ENCODE assay signal across 8 cellular contexts in genomic region chr2:11344956-11345671, GRCh38. TPM values are rescaled to one million over a fixed set of nuclear protein-coding genes. Genes with fewer than 3 reads are reported as not detected.
DNase-seq lines count a peak whose midpoint lies in the region; ATAC-seq and TF ChIP-seq lines count a peak whose summit lies in the region.

No MANE protein-coding gene starts in this region.

- H3K4me3 Mint-ChIP-seq in stimulated activated memory B cell treated with anti-CD40 and anti-IgM and Interleukin-4, amounts not matched to agents 10 μg/mL and 1 μg/mL and 100 μg/mL, for 72 hours = peak overlapping the region; percentile 85

- H3K27me3 ChIP-seq in A673 (replicated peaks; ENCODE audit: insufficient read depth, low read depth, low read length, poor library complexity) (no peaks in the 10 kb centered on the region), GM06990 (replicated peaks; ENCODE audit: control insufficient read depth, insufficient read depth, low read length) (no peaks in the 10 kb centered on the region), SK-N-SH (ENCODE audit: insufficient read depth) (no peaks in the 10 kb centered on the region)

- TF ChIP-seq RAD21 in SK-N-SH (IDR thresholded peaks at IDR 0.05; ENCODE audit: low read length) = peak; percentile 16; the same call in 1 of the 2 replicates

- POLR2A ChIA-PET in A673 (lab: Charles Lee; ENCODE audit: low non-redundant PET) = interaction anchor here (0.8 kb wide), 1 partner anchor 67 kb away, joined by 4 read pairs; no protein-coding TSS in a partner anchor
- POLR2A ChIA-PET in SK-N-SH (lab: Yijun Ruan, JAX) = interaction anchor here (0.6 to 2.4 kb wide), 15 partner anchors 8 to 532 kb away, joined by 3 to 16 read pairs (median 4); partner anchors contain the start of gene PDIA6

- no peak for TF ChIP-seq EP300 in SK-N-SH (IDR thresholded peaks at IDR 0.05; ENCODE audit: borderline replicate concordance in 1 of 2, low read depth in 1 of 2, low read length in 1 of 2)

- H3K9ac ChIP-seq in SK-N-SH = peak overlapping the region; percentile 91

- H3K9me3 Mint-ChIP-seq in stimulated activated memory B cell treated with anti-CD40 and anti-IgM and Interleukin-4, amounts not matched to agents 10 μg/mL and 1 μg/mL and 100 μg/mL, for 72 hours = no peaks in the 10 kb centered on the region

- peak overlapping the region; percentile 92 for H2AFZ ChIP-seq in SK-N-SH (ENCODE audit: low read depth)

- BruUV-seq in A673 (replicated peaks; lab: Mats Ljungman, UMichigan) = TSS peak; percentile 84

- H3K4me1 ChIP-seq in A673 (ENCODE audit: insufficient read depth, low read length, poor library complexity, severe bottlenecking) (peaks cover 16% of the 10 kb centered on the region), SK-N-SH (ENCODE audit: control insufficient read depth in 1 of 2, insufficient read depth in 2 of 2, low read depth in 1 of 2, low read length in 1 of 2) (peaks cover 13 to 23% of the 10 kb centered on the region in 2 experiments)

- DNase-seq in A673 (ENCODE audit: low spot score) (no peak), GM06990 (ENCODE audit: extremely low read depth, insufficient read length) (no peak), SK-N-SH (no peak), left lobe of liver (ENCODE audit: low spot score) (peak; percentile 81), middle frontal gyrus (ENCODE audit: extremely low spot score, low spot score) (no peak)

- 11% methylated on average over 43 of the region's 58 CpGs for WGBS in SK-N-SH (ENCODE audit: low lambda C conversion rate)

- H3K79me2 ChIP-seq in SK-N-SH (ENCODE audit: insufficient read depth) = peaks cover 41% of the 10 kb centered on the region

- no peaks in the 10 kb centered on the region for H3K9me2 ChIP-seq in SK-N-SH

- peak overlapping the region; percentile 81 for H3K27ac Mint-ChIP-seq in stimulated activated memory B cell treated with anti-CD40 and anti-IgM and Interleukin-4, amounts not matched to agents 10 μg/mL and 1 μg/mL and 100 μg/mL, for 72 hours

- H3K36me3 ChIP-seq in A673 (ENCODE audit: insufficient read depth, low read length, poor library complexity, severe bottlenecking) = no peaks in the 10 kb centered on the region
- no peaks in the 10 kb centered on the region for H3K36me3 ChIP-seq in GM06990 (ENCODE audit: control insufficient read depth, insufficient read depth, low read length)
- H3K36me3 ChIP-seq in SK-N-SH (replicated peaks in 1 of 2; ENCODE audit: control insufficient read depth in 1 of 2, insufficient read depth in 2 of 2, low read length in 1 of 2) = no peaks in the 10 kb centered on the region

- peak overlapping the region; percentile 82 for H3K4me2 ChIP-seq in SK-N-SH

- CTCF ChIA-PET in A673 (lab: Charles Lee) = interaction anchor here (1.3 kb wide), 1 partner anchor 67 kb away, joined by 5 read pairs; no protein-coding TSS in a partner anchor
- CTCF ChIA-PET in SK-N-SH (lab: Yijun Ruan, JAX) = interaction anchor here (0.7 to 5.1 kb wide), 13 partner anchors 9 to 513 kb away, joined by 3 to 34 read pairs (median 4); a partner anchor contains a TSS

- H3K9me3 ChIP-seq in A673 (ENCODE audit: low read depth, low read length, poor library complexity, severe bottlenecking) (no peaks in the 10 kb centered on the region), SK-N-SH (no peaks in the 10 kb centered on the region)

- no peaks in the 10 kb centered on the region for H3K27me3 Mint-ChIP-seq in stimulated activated memory B cell treated with anti-CD40 and anti-IgM and Interleukin-4, amounts not matched to agents 10 μg/mL and 1 μg/mL and 100 μg/mL, for 72 hours

- H4K20me1 ChIP-seq in SK-N-SH (ENCODE audit: insufficient read depth) = peaks cover 33% of the 10 kb centered on the region

- H3K4me1 Mint-ChIP-seq in stimulated activated memory B cell treated with anti-CD40 and anti-IgM and Interleukin-4, amounts not matched to agents 10 μg/mL and 1 μg/mL and 100 μg/mL, for 72 hours = peaks cover 20% of the 10 kb centered on the region

- ATAC-seq in HG03175 (IDR thresholded peaks at IDR 0.05; ENCODE audit: unreplicated experiment) = peak; percentile 26
- peak; percentile 35 for ATAC-seq in left lobe of liver
- no peak for ATAC-seq in stimulated activated memory B cell treated with anti-CD40 and anti-IgM and Interleukin-4, amounts not matched to agents 10 μg/mL and 1 μg/mL and 100 μg/mL, for 72 hours

- no peaks in the 10 kb centered on the region for H3K36me3 Mint-ChIP-seq in stimulated activated memory B cell treated with anti-CD40 and anti-IgM and Interleukin-4, amounts not matched to agents 10 μg/mL and 1 μg/mL and 100 μg/mL, for 72 hours

- TF ChIP-seq CTCF in A673 (conservative IDR thresholded peaks at IDR 0.05; ENCODE audit: low read depth, low read length) = no peak
- TF ChIP-seq CTCF in GM06990 (IDR thresholded peaks at IDR 0.05; ENCODE audit: insufficient read depth, low read length, poor library complexity, severe bottlenecking) = no peak
- no peak for TF ChIP-seq CTCF in SK-N-SH (IDR thresholded peaks at IDR 0.05)

- peak overlapping the region; percentile 92 for H3K27ac ChIP-seq in A673 (ENCODE audit: low read depth, low read length, poor library complexity, severe bottlenecking)
- H3K27ac ChIP-seq in SK-N-SH (ENCODE audit: low read depth in 2 of 2, low read length in 1 of 2) = peak overlapping the region; percentile 91 to 98
- H3K27ac ChIP-seq in cingulate gyrus (ENCODE audit: low read depth, low read length) = peak overlapping the region; percentile 96

- H3K4me3 ChIP-seq in A673 (ENCODE audit: low read depth, low read length, poor library complexity, severe bottlenecking) = peak overlapping the region; percentile 85
- peak overlapping the region; percentile 90 for H3K4me3 ChIP-seq in GM06990 (replicated peaks; ENCODE audit: low read depth, low read length)
- peak overlapping the region; percentile 61 to 99 for H3K4me3 ChIP-seq in SK-N-SH (ENCODE audit: low read depth in 2 of 2, low read length in 1 of 2)

- intact Hi-C loops in A673 (cut with micrococcal nuclease; ENCODE audit: unreplicated experiment) = no loop called here

- H3F3A ChIP-seq in SK-N-SH (replicated peaks; ENCODE audit: insufficient read depth) = peaks cover 23% of the 10 kb centered on the region

TF ChIP-seq in SK-N-SH, 30 proteins besides CTCF, POLR2A, EP300 and RAD21 (continues in another document):
- TF ChIP-seq, protein P1, sequence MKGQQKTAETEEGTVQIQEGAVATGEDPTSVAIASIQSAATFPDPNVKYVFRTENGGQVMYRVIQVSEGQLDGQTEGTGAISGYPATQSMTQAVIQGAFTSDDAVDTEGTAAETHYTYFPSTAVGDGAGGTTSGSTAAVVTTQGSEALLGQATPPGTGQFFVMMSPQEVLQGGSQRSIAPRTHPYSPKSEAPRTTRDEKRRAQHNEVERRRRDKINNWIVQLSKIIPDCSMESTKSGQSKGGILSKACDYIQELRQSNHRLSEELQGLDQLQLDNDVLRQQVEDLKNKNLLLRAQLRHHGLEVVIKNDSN (IDR thresholded peaks at IDR 0.05; ENCODE audit: borderline replicate concordance, low read depth) = no peak
- TF ChIP-seq RFX5 (IDR thresholded peaks at IDR 0.05; ENCODE audit: low read length) = no peak
- TF ChIP-seq GATA2 (CRISPR knock-in tag; IDR thresholded peaks at IDR 0.05) = no peak
- no peak for TF ChIP-seq RCOR1 (IDR thresholded peaks at IDR 0.05; ENCODE audit: low read length)
- peak; percentile 66 for TF ChIP-seq JUND (IDR thresholded peaks at IDR 0.05)
- TF ChIP-seq SIN3A (IDR thresholded peaks at IDR 0.05; ENCODE audit: borderline replicate concordance, low read depth, low read length) = 0 out of 2 replicates have a peak, but pooled peaks have one; percentile 12
- TF ChIP-seq SMC3 (IDR thresholded peaks at IDR 0.05; ENCODE audit: low read depth, low read length) = no peak
- TF ChIP-seq CHD2 (IDR thresholded peaks at IDR 0.05; ENCODE audit: low read length, partially characterized antibody) = no peak
- no peak for TF ChIP-seq GABPA (IDR thresholded peaks at IDR 0.05; ENCODE audit: low read depth)
- TF ChIP-seq NRF1 (IDR thresholded peaks at IDR 0.05; ENCODE audit: low read depth, low read length) = no peak
- peak; percentile 17; the same call in 1 of the 2 replicates for TF ChIP-seq MAX (IDR thresholded peaks at IDR 0.05; ENCODE audit: low read depth)
- TF ChIP-seq FOXJ3 (CRISPR knock-in tag; IDR thresholded peaks at IDR 0.05) = no peak
- TF ChIP-seq TAF1 (IDR thresholded peaks at IDR 0.05; ENCODE audit: borderline replicate concordance, low read depth, low read length) = no peak; the same call in 1 of the 2 replicates
- 0 out of 2 replicates have a peak, but pooled peaks have one; percentile 10 for TF ChIP-seq MXI1 (IDR thresholded peaks at IDR 0.05; ENCODE audit: low read depth, low read length)
- no peak for TF ChIP-seq NFIC (IDR thresholded peaks at IDR 0.05; ENCODE audit: borderline replicate concordance)
- no peak for TF ChIP-seq RXRA (IDR thresholded peaks at IDR 0.05; ENCODE audit: borderline replicate concordance, low read depth)
- peak; percentile 72; the same call in 1 of the 2 replicates for TF ChIP-seq FOSL2 (IDR thresholded peaks at IDR 0.05; ENCODE audit: borderline replicate concordance, low read depth)
- TF ChIP-seq TCF12 (IDR thresholded peaks at IDR 0.05) = no peak; the same call in 1 of the 2 replicates
- TF ChIP-seq ELF1 (IDR thresholded peaks at IDR 0.05) = no peak
- peak; percentile 87 for TF ChIP-seq TEAD4 (IDR thresholded peaks at IDR 0.05; ENCODE audit: borderline replicate concordance, insufficient read depth)
- TF ChIP-seq USF2 (IDR thresholded peaks at IDR 0.05; ENCODE audit: borderline replicate concordance, low read depth, low read length) = no peak

RNA-seq across cellular contexts. Expression of gene ROCK2, which starts 0.7 kb away (rescaled TPM):
- total RNA-seq in A673 (2021) = 46.2 and 49.4 TPM in 2 replicates
- 4.2 and 4.9 TPM in 2 replicates for polyA plus RNA-seq in SK-N-SH (2012; rRNA removed)
- polyA plus RNA-seq in SK-N-SH (2012; cell fraction: cytosol; rRNA removed) = 6.5 and 8.4 TPM in 2 replicates
- 2.9 and 5.3 TPM in 2 replicates for polyA plus RNA-seq in SK-N-SH (2012; cell fraction: nucleus; rRNA removed)
- total RNA-seq in left lobe of liver = 12.0 TPM
